In the genomic region with DNA sequence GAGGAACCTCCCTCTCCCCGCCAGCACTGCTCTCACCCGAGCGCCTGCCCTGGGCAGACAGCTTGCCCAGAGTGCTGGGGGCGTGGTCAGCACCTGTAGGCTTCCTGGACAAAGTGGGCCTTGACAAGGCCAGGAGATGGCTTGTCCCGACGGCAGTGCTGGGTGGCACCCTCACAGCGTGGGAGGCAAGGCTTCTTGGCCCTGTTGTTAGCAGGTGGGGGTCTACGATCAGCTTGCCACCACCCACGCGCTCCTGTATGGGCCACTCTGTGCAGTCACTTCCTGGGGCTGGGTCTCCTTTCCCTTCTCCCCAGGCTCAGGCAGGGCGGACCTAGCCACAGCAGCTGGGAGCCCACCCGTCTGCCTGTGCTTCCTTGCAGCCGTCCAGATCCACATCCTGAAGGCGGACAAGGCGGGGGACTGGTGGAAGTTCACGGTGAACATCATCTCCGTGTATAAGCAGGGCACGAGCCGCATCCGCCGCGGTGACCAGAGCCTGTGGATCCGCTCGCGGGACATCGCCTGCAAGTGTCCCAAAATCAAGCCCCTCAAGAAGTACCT, we compare ENCODE assay signal across 2 cellular contexts.
TF ChIP-seq lines count a peak whose summit lies in the region.

No MANE protein-coding gene starts in this region.

TF ChIP-seq in SK-N-SH, 30 proteins besides CTCF, POLR2A, EP300 and RAD21 (continued from another document):
- TF ChIP-seq, protein P1, sequence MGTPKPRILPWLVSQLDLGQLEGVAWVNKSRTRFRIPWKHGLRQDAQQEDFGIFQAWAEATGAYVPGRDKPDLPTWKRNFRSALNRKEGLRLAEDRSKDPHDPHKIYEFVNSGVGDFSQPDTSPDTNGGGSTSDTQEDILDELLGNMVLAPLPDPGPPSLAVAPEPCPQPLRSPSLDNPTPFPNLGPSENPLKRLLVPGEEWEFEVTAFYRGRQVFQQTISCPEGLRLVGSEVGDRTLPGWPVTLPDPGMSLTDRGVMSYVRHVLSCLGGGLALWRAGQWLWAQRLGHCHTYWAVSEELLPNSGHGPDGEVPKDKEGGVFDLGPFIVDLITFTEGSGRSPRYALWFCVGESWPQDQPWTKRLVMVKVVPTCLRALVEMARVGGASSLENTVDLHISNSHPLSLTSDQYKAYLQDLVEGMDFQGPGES (IDR thresholded peaks at IDR 0.05; ENCODE audit: low read depth, low read length), result no peak
- TF ChIP-seq SMC3 (IDR thresholded peaks at IDR 0.05; ENCODE audit: low read depth, low read length) (no peak), FOSL2 (IDR thresholded peaks at IDR 0.05; ENCODE audit: borderline replicate concordance, low read depth) (no peak), TAF1 (IDR thresholded peaks at IDR 0.05; ENCODE audit: borderline replicate concordance, low read depth, low read length) (no peak), NRF1 (IDR thresholded peaks at IDR 0.05; ENCODE audit: low read depth, low read length) (no peak), FOXM1 (IDR thresholded peaks at IDR 0.05; ENCODE audit: low read depth) (no peak), MAX (IDR thresholded peaks at IDR 0.05; ENCODE audit: low read depth) (no peak), ELF1 (IDR thresholded peaks at IDR 0.05) (no peak), JUND (IDR thresholded peaks at IDR 0.05) (no peak), RXRA (IDR thresholded peaks at IDR 0.05; ENCODE audit: borderline replicate concordance, low read depth) (no peak), REST (IDR thresholded peaks at IDR 0.05; ENCODE audit: low read depth, low read length) (no peak)
- TF ChIP-seq, protein P2, sequence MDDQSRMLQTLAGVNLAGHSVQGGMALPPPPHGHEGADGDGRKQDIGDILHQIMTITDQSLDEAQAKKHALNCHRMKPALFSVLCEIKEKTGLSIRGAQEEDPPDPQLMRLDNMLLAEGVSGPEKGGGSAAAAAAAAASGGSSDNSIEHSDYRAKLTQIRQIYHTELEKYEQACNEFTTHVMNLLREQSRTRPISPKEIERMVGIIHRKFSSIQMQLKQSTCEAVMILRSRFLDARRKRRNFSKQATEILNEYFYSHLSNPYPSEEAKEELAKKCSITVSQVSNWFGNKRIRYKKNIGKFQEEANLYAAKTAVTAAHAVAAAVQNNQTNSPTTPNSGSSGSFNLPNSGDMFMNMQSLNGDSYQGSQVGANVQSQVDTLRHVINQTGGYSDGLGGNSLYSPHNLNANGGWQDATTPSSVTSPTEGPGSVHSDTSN (IDR thresholded peaks at IDR 0.05), result no peak

TF ChIP-seq in SK-N-SH treated with all-trans-retinoic acid at 6 μM for 48 hours, 23 proteins besides CTCF, POLR2A, EP300 and RAD21 (continued from another document):
- TF ChIP-seq CSRNP3 (CRISPR knock-in tag; IDR thresholded peaks at IDR 0.05), result no peak
